Comparison of ENCODE assay signal across 8 cellular contexts in the genomic region with DNA sequence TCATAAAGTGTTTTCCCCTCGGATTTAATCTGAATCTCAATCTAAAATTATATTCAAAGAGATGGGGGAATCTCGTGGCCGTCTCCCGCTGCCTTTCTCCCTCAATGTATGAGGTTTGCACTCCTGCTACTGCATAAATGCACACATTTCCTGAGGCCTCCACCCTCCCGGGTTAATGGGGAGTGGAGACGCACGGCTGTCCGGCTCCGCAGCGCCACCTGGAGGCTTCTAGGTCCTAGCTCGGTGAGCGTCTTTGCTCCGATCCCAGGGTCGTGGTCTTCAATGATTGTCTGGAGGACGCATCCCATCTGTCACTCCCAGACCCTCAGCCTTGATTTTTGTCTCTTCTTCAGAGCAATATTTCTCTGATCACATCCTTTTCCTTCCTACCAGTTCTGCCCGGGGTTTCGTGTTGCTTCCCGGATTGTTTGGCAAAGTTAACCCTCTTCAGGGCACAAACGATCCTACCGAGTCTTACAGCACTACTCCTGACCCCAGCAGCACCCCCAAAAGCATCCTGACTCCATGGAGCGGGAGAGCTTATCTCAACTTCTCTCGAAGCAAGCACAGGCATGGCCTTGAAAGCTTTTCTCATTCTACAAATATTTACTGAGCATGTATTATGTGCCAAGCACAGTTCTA. TPM values are rescaled to one million over a fixed set of nuclear protein-coding genes. Genes with fewer than 3 reads are reported as not detected.
DNase-seq lines count a peak whose midpoint lies in the region; ATAC-seq and TF ChIP-seq lines count a peak whose summit lies in the region.

A gene (minus strand): TSS at position 110 of the 642 bp plus-strand sequence. CDS start 516 bp downstream, outside the sequence.

- H3K36me3 ChIP-seq in ectodermal cell (ENCODE audit: control insufficient read depth, insufficient read depth, low read length) = no peaks in the 10 kb centered on the region

- H3K9me3 ChIP-seq in ectodermal cell (ENCODE audit: control insufficient read depth, low read length) = no peaks in the 10 kb centered on the region

- no peak for TF ChIP-seq POLR2A in GM18505 (IDR thresholded peaks at IDR 0.05; ENCODE audit: borderline replicate concordance, extremely low read depth, insufficient read depth, insufficient read length)

- H3K4me1 ChIP-seq in ectodermal cell (ENCODE audit: control insufficient read depth, insufficient read depth, low read length) = peaks cover 24% of the 10 kb centered on the region

- 13% methylated on average over 22 of the region's 22 CpGs for WGBS in ectodermal cell, 2 experiments

- DNase-seq in NCI-H524 treated with DMSO at 0.1 percent for 48 hours (lab: John Stamatoyannopoulos, UW) (peak; percentile 58), lung microvascular endothelial cell (ENCODE audit: low read depth in 2 of 2) (peak; percentile 71 to 81)
- peak; percentile 60 to 66 for DNase-seq in activated CD4-positive, alpha-beta T cell treated with anti-CD3 and anti-CD28 coated beads, Interleukin-2, amount 50 U/mL, for 4 hours
- DNase-seq in stimulated activated CD4-positive, alpha-beta T cell treated with anti-CD3 and anti-CD28 coated beads, TNF-alpha, amount 100 ng/mL, for 24 hours (ENCODE audit: low read depth in 3 of 3) = peak; percentile 53 to 79 (median 60)

- ATAC-seq in GM18505 (IDR thresholded peaks at IDR 0.05; ENCODE audit: unreplicated experiment) (peak; percentile 53), HG03439 (IDR thresholded peaks at IDR 0.05; ENCODE audit: unreplicated experiment) (peak; percentile 68)

- H3K27ac ChIP-seq in 22Rv1 = no peak within 1 kb of the TSS
- no peak within 1 kb of the TSS for H3K27ac ChIP-seq in ectodermal cell (ENCODE audit: insufficient read depth, low read depth, low read length, poor library complexity, severe bottlenecking)

- H3K4me3 ChIP-seq in ectodermal cell (ENCODE audit: insufficient read depth, low read depth, low read length) = peak within 1 kb of the TSS; percentile 42

- TF ChIP-seq CTCF in 22Rv1 (IDR thresholded peaks at IDR 0.05) = peak; percentile 97

- H3K27me3 ChIP-seq in ectodermal cell (ENCODE audit: control insufficient read depth, insufficient read depth, low read length, poor library complexity, severe bottlenecking) = peaks cover 67% of the 10 kb centered on the region

RNA-seq across cellular contexts. Expression of the gene that starts here (rescaled TPM):
- 16.4 TPM for polyA plus RNA-seq in ectodermal cell (2013, experiment 1 of 4)
- 18.0 TPM for polyA plus RNA-seq in ectodermal cell (2013, experiment 2 of 4)
- polyA plus RNA-seq in ectodermal cell (2013, experiment 3 of 4) = 19.4 TPM
- 17.3 TPM for polyA plus RNA-seq in ectodermal cell (2013, experiment 4 of 4)
- total RNA-seq in lung microvascular endothelial cell = not detected in 2 replicates

Comparison
In these comparisons a context has a peak if more than half of its experiments do, and no peak if none do; other contexts are left out.
1. Peak in DNase-seq in lung microvascular endothelial cell; RNA of the gene not detected or under 1 TPM.